ENCODE assay signal across 23 cellular contexts in genomic region chr13:109725995-109726637, GRCh38.
DNase-seq lines count a peak whose midpoint lies in the region; ATAC-seq, FAIRE-seq and TF ChIP-seq lines count a peak whose summit lies in the region.
"Had no signal": no experiment of that assay in that cellular context is flagged by ENCODE, and none has a peak within 500 bp of the region (broad histone marks: within the 10 kb centered on the region; RNA-seq: fewer than 3 reads in every experiment).

No MANE protein-coding gene starts in this region.

- H3K14ac ChIP-seq in H1 (ENCODE audit: insufficient read length): no peak overlapping the region
- no peak overlapping the region for H3K14ac ChIP-seq in mesenchymal stem cell (ENCODE audit: low read length in 2 of 2)

- no peak overlapping the region for H2BK15ac ChIP-seq in H1 (ENCODE audit: low read length)
- peak overlapping the region; percentile 57 for H2BK15ac ChIP-seq in mesendoderm (replicated peaks; ENCODE audit: low read depth)
- H2BK15ac ChIP-seq in mesenchymal stem cell (ENCODE audit: low read depth, poor library complexity, severe bottlenecking): no peak overlapping the region

- H3K4ac ChIP-seq in H1 (replicated peaks; ENCODE audit: insufficient read length, low read depth, low read length): no peak overlapping the region
- H3K4ac ChIP-seq in mesendoderm (ENCODE audit: low read depth, low read length): no peak overlapping the region
- no peak overlapping the region for H3K4ac ChIP-seq in mesenchymal stem cell (ENCODE audit: low read depth in 1 of 2, low read length in 2 of 2)

- no peaks in the 10 kb centered on the region for H3K79me2 ChIP-seq in H1 (ENCODE audit: control insufficient read depth in 1 of 2, insufficient read depth in 2 of 2, low read length in 2 of 2)
- no peaks in the 10 kb centered on the region for H3K79me2 ChIP-seq in mesendoderm (ENCODE audit: control insufficient read depth, insufficient read depth, low read length)

- H2BK12ac ChIP-seq in H1 (ENCODE audit: low read depth, low read length) (no peak overlapping the region), mesenchymal stem cell (ENCODE audit: low read length in 2 of 2) (no peak overlapping the region)

- no peak overlapping the region for H3K27ac Mint-ChIP-seq in effector memory CD8-positive, alpha-beta T cell
- H3K27ac Mint-ChIP-seq: CD4-positive, alpha-beta T cell; H9; HFFc6 had no signal

- no peak overlapping the region for H3K18ac ChIP-seq in H1 (ENCODE audit: extremely low read depth, low read length)
- H3K18ac ChIP-seq in mesendoderm (ENCODE audit: low read length): no peak overlapping the region
- H3K18ac ChIP-seq in mesenchymal stem cell (ENCODE audit: low read depth in 1 of 2, low read length in 2 of 2): no peak overlapping the region

- H2BK120ac ChIP-seq in H1 (replicated peaks; ENCODE audit: low read depth, low read length) (no peak overlapping the region), mesendoderm (ENCODE audit: low read depth, low read length) (no peak overlapping the region), mesenchymal stem cell (ENCODE audit: low read depth, low read length) (no peak overlapping the region)

- H2BK20ac ChIP-seq in H1 (ENCODE audit: low read length): no peak overlapping the region

- H3K56ac ChIP-seq in H1 (replicated peaks; ENCODE audit: insufficient read length, low read depth, low read length) (no peak overlapping the region), mesendoderm (ENCODE audit: low read length) (no peak overlapping the region)

- H3K27ac ChIP-seq in BLaER1 (no peak overlapping the region), H1 (ENCODE audit: low read depth, low read length) (no peak overlapping the region), mesendoderm (ENCODE audit: low read depth, low read length) (no peak overlapping the region), sigmoid colon (no peak overlapping the region), mesenchymal stem cell (ENCODE audit: low read length, poor library complexity, severe bottlenecking) (no peak overlapping the region)
- H3K27ac ChIP-seq: SK-N-MC had no signal

- no peaks in the 10 kb centered on the region for H3K27me3 ChIP-seq in BLaER1
- H3K27me3 ChIP-seq in H1 (replicated peaks in 1 of 4; ENCODE audit: control insufficient read depth in 3 of 4, extremely low read depth in 1 of 4, insufficient read depth in 3 of 4, low read length in 3 of 4): no peaks in the 10 kb centered on the region
- H3K27me3 ChIP-seq in mesendoderm (ENCODE audit: insufficient read depth, low read length, poor library complexity): no peaks in the 10 kb centered on the region
- H3K27me3 ChIP-seq in sigmoid colon: no peaks in the 10 kb centered on the region
- peaks cover 0 to 27% of the 10 kb centered on the region in 2 experiments for H3K27me3 ChIP-seq in mesenchymal stem cell (ENCODE audit: control insufficient read depth in 1 of 2, insufficient read depth in 1 of 2, low read length in 2 of 2)

- H3K27me3 Mint-ChIP-seq in effector memory CD8-positive, alpha-beta T cell: peaks cover 0 to 52% of the 10 kb centered on the region in 2 donors

- no peak overlapping the region for H4K5ac ChIP-seq in H1 (ENCODE audit: insufficient read length, low read depth, low read length)
- H4K5ac ChIP-seq in mesendoderm (ENCODE audit: low read length): no peak overlapping the region

- POLR2A ChIA-PET in HEK293T (lab: Yijun Ruan, JAX) (no interaction called here), H1 (lab: Charles Lee; ENCODE audit: partially characterized antibody) (no interaction called here)

- no peak for DNase-seq in HEK293T (ENCODE audit: extremely low spot score)
- DNase-seq in H1 (ENCODE audit: low read depth in 1 of 2, low spot score in 2 of 2): no peak
- no peak for DNase-seq in mesendoderm
- no peak for DNase-seq in sigmoid colon
- no peak for DNase-seq in mesenchymal stem cell
- no peak for DNase-seq in effector memory CD8-positive, alpha-beta T cell
- DNase-seq: CD4-positive, alpha-beta T cell; DMS53; H9; HFFc6; NCI-H1105; NCI-H146; NCI-H1930; NCI-H446; NCI-H524 treated with DMSO at 0.1 percent for 48 hours; NCI-H774; SIG-M5 had no signal

- H2AFZ ChIP-seq in H1 (ENCODE audit: low read length): peak overlapping the region; percentile 42; the same call in 1 of the 2 replicates
- H2AFZ ChIP-seq in mesenchymal stem cell (ENCODE audit: low read depth, low read length): no peak overlapping the region

- H3K4me1 ChIP-seq in BLaER1 (peaks cover 72% of the 10 kb centered on the region), H1 (replicated peaks in 1 of 4; ENCODE audit: control insufficient read depth in 3 of 4, insufficient read depth in 4 of 4, low read length in 3 of 4) (peaks cover 5 to 14% (median 9%) of the 10 kb centered on the region in 4 experiments; a peak in 5 of 7 replicates), mesendoderm (ENCODE audit: control insufficient read depth, low read depth, low read length) (no peaks in the 10 kb centered on the region), sigmoid colon (peaks cover 0 to 4% (median 0%) of the 10 kb centered on the region in 4 donors), mesenchymal stem cell (ENCODE audit: control insufficient read depth, insufficient read depth, low read depth, low read length) (no peaks in the 10 kb centered on the region)

- H3K4me3 ChIP-seq in BLaER1 (no peak overlapping the region), H1 (ENCODE audit: extremely low read depth in 1 of 4, insufficient read depth in 2 of 4, low read depth in 3 of 4, low read length in 4 of 4) (no peak overlapping the region), mesendoderm (ENCODE audit: low read length) (no peak overlapping the region), sigmoid colon (no peak overlapping the region), mesenchymal stem cell (ENCODE audit: insufficient read depth in 1 of 2, low read depth in 1 of 2, low read length in 2 of 2) (no peak overlapping the region)
- H3K4me3 ChIP-seq: GM12878, SK-N-MC had no signal

- TF ChIP-seq EP300 in H1 (IDR thresholded peaks at IDR 0.05; ENCODE audit: borderline replicate concordance in 1 of 2, low read depth in 2 of 2, low read length in 2 of 2): no peak
- no peak for TF ChIP-seq EP300 in sigmoid colon (IDR thresholded peaks at IDR 0.05)

- no peaks in the 10 kb centered on the region for H3K4me1 Mint-ChIP-seq in effector memory CD8-positive, alpha-beta T cell (ENCODE audit: low read depth in 2 of 2)

- H3K9me3 ChIP-seq in BLaER1: peaks cover 50% of the 10 kb centered on the region
- H3K9me3 ChIP-seq in H1 (ENCODE audit: insufficient read depth in 2 of 2, low read depth in 1 of 2, low read length in 1 of 2): no peaks in the 10 kb centered on the region
- H3K9me3 ChIP-seq in sigmoid colon: no peaks in the 10 kb centered on the region
- no peaks in the 10 kb centered on the region for H3K9me3 ChIP-seq in mesenchymal stem cell (ENCODE audit: control insufficient read depth, low read length)

- H3K79me1 ChIP-seq in H1 (ENCODE audit: low read depth, low read length) (no peaks in the 10 kb centered on the region), mesendoderm (ENCODE audit: low read length) (no peaks in the 10 kb centered on the region), mesenchymal stem cell (replicated peaks; ENCODE audit: low read length, poor library complexity, severe bottlenecking) (no peaks in the 10 kb centered on the region)

- H3K36me3 ChIP-seq in BLaER1 (peaks cover 27% of the 10 kb centered on the region; the same call in 1 of the 2 replicates), H1 (ENCODE audit: control insufficient read depth in 2 of 4, insufficient read depth in 4 of 4, low read length in 3 of 4) (no peaks in the 10 kb centered on the region), mesendoderm (ENCODE audit: control insufficient read depth, insufficient read depth, low read length) (no peaks in the 10 kb centered on the region), sigmoid colon (no peaks in the 10 kb centered on the region), mesenchymal stem cell (ENCODE audit: control insufficient read depth in 1 of 2, insufficient read depth in 2 of 2, low read depth in 1 of 2, low read length in 2 of 2) (no peaks in the 10 kb centered on the region)

- no peak overlapping the region for H4K91ac ChIP-seq in H1 (replicated peaks; ENCODE audit: insufficient read length, low read length)
- no peak overlapping the region for H4K91ac ChIP-seq in mesenchymal stem cell (ENCODE audit: low read length)

- H3K4me2 ChIP-seq in BLaER1 (peak overlapping the region; percentile 62), H1 (ENCODE audit: insufficient read depth in 1 of 2, low read depth in 2 of 2, low read length in 2 of 2) (no peak overlapping the region), mesendoderm (ENCODE audit: low read length) (no peak overlapping the region), mesenchymal stem cell (ENCODE audit: low read length, poor library complexity, severe bottlenecking) (no peak overlapping the region)

- H3K23me2 ChIP-seq in H1 (ENCODE audit: low read depth, low read length): peaks cover 2% of the 10 kb centered on the region; the same call in 1 of the 2 replicates

- H3K9ac ChIP-seq in BLaER1 (no peak overlapping the region), H1 (replicated peaks in 1 of 4; ENCODE audit: extremely low read depth in 1 of 4, low read depth in 3 of 4, low read length in 3 of 4) (no peak overlapping the region), mesendoderm (ENCODE audit: low read length) (no peak overlapping the region), mesenchymal stem cell (ENCODE audit: low read length) (no peak overlapping the region)

- ATAC-seq in effector memory CD8-positive, alpha-beta T cell (replicated peaks): no peak
- ATAC-seq: GM12878 had no signal

- no peak for FAIRE-seq in H1 (lab: Jason Lieb, UNC)
- FAIRE-seq: D721Med, G401.6, GM12878, RCC 7860 had no signal

- TF ChIP-seq RAD21 in H1 (IDR thresholded peaks at IDR 0.05 in 1 of 2, conservative IDR thresholded peaks at IDR 0.05 in 1 of 2; ENCODE audit: low read depth in 2 of 2, low read length in 2 of 2): no peak

- H3K9me3 Mint-ChIP-seq in effector memory CD8-positive, alpha-beta T cell: peaks cover 0 to 7% of the 10 kb centered on the region in 2 donors
- H3K9me3 Mint-ChIP-seq: CD4-positive, alpha-beta T cell; HFFc6 had no signal

- TF ChIP-seq CTCF in H1 (IDR thresholded peaks at IDR 0.05; ENCODE audit: control extremely low read depth in 1 of 3, insufficient read depth in 1 of 3, low read depth in 1 of 3, low read length in 3 of 3) (no peak), sigmoid colon (IDR thresholded peaks at IDR 0.05) (no peak)

- H3K36me3 Mint-ChIP-seq in effector memory CD8-positive, alpha-beta T cell (ENCODE audit: insufficient read depth): peaks cover 3% of the 10 kb centered on the region

- TF ChIP-seq POLR2A in H1 (IDR thresholded peaks at IDR 0.05; ENCODE audit: control extremely low read depth in 1 of 2, low read depth in 2 of 2, low read length in 2 of 2): no peak
- no peak for TF ChIP-seq POLR2A in sigmoid colon (IDR thresholded peaks at IDR 0.05)

- no peak overlapping the region for H4K8ac ChIP-seq in H1 (ENCODE audit: extremely low read depth, insufficient read depth, low read length)
- no peak overlapping the region for H4K8ac ChIP-seq in mesendoderm (ENCODE audit: low read depth, low read length)
- H4K8ac ChIP-seq in mesenchymal stem cell (ENCODE audit: low read length): no peak overlapping the region

- H3K23ac ChIP-seq in H1 (ENCODE audit: insufficient read length): no peak overlapping the region
- no peak overlapping the region for H3K23ac ChIP-seq in mesendoderm (ENCODE audit: low read length)
- no peak overlapping the region for H3K23ac ChIP-seq in mesenchymal stem cell (ENCODE audit: low read length in 2 of 2)

- H2BK5ac ChIP-seq in H1 (ENCODE audit: low read depth, low read length) (no peak overlapping the region), mesendoderm (ENCODE audit: low read length) (no peak overlapping the region), mesenchymal stem cell (ENCODE audit: low read depth, low read length, poor library complexity, severe bottlenecking) (no peak overlapping the region)

- H4K20me1 ChIP-seq in BLaER1: no peaks in the 10 kb centered on the region
- no peaks in the 10 kb centered on the region for H4K20me1 ChIP-seq in H1 (replicated peaks in 1 of 2; ENCODE audit: control insufficient read depth in 1 of 2, insufficient read depth in 2 of 2, low read length in 2 of 2)

- no peak overlapping the region for H3K4me3 Mint-ChIP-seq in effector memory CD8-positive, alpha-beta T cell
- H3K4me3 Mint-ChIP-seq: CD4-positive, alpha-beta T cell; H9; HFFc6 had no signal

- 93% methylated on average over 7 of the region's 7 CpGs; no CpG with 5 or more reads in 1 of the 2 experiments for WGBS in H1 (ENCODE audit: extremely low coverage in 1 of 2, insufficient coverage in 1 of 2, insufficient read length in 1 of 2, insufficient replicate concordance in 2 of 2, low coverage in 1 of 2, low lambda C conversion rate in 2 of 2, missing lambda C conversion rate in 1 of 2), 2 experiments
- WGBS in mesendoderm (ENCODE audit: extremely low coverage, insufficient coverage, low lambda C conversion rate): no CpG with 5 or more reads among the region's 7 CpGs
- WGBS in sigmoid colon, 2 donors: 93 to 95% methylated on average over 7 of the region's 7 CpGs
- WGBS in mesenchymal stem cell: 96% methylated on average over 7 of the region's 7 CpGs

- H2AK5ac ChIP-seq in H1 (ENCODE audit: low read depth, low read length) (no peak overlapping the region), mesendoderm (ENCODE audit: low read length) (no peak overlapping the region), mesenchymal stem cell (ENCODE audit: low read length, severe bottlenecking) (no peak overlapping the region)

- CTCF ChIA-PET in HEK293T (lab: Yijun Ruan, JAX) (no interaction called here), H1 (lab: Charles Lee; ENCODE audit: partially characterized antibody) (interaction anchor here (1.0 to 1.9 kb wide), 5 partner anchors 27 to 117 kb away, joined by 3 to 8 read pairs (median 5); no protein-coding TSS in a partner anchor)

- intact Hi-C loops in sigmoid colon (cut with DNase I): no loop called here
